Comparison of ENCODE assay signal across 26 cellular contexts in genomic region chrX:149044471-149044870, GRCh38.
A peak's percentile ranks its signal among the peaks of the same experiment; 100 is the strongest.
DNase-seq lines count a peak whose midpoint lies in the region; ATAC-seq, FAIRE-seq and TF ChIP-seq lines count a peak whose summit lies in the region.
"Had no signal": no experiment of that assay in that cellular context is flagged by ENCODE, and none has a peak within 500 bp of the region (broad histone marks: within the 10 kb centered on the region; RNA-seq: fewer than 3 reads in every experiment).

No MANE protein-coding gene starts in this region.

- no TSS peak for BruUV-seq in mammary epithelial cell (replicated peaks; lab: Mats Ljungman, UMichigan)
- BruUV-seq in MCF 10A (replicated peaks; lab: Mats Ljungman, UMichigan), result no TSS peak

- H2AFZ ChIP-seq in mammary epithelial cell (ENCODE audit: low read depth, low read length), result no peak overlapping the region

- TF ChIP-seq CTCF in mammary epithelial cell (conservative IDR thresholded peaks at IDR 0.05 in 1 of 2, IDR thresholded peaks at IDR 0.05 in 1 of 2; ENCODE audit: extremely low read depth in 1 of 2, insufficient read depth in 1 of 2, low read depth in 1 of 2, low read length in 2 of 2), result no peak
- no peak for TF ChIP-seq CTCF in MCF 10A (IDR thresholded peaks at IDR 0.05; ENCODE audit: unreplicated experiment)
- TF ChIP-seq CTCF in bronchial epithelial cell (IDR thresholded peaks at IDR 0.05; ENCODE audit: insufficient read depth, low read length, severe bottlenecking), result no peak
- TF ChIP-seq CTCF in foreskin keratinocyte (conservative IDR thresholded peaks at IDR 0.05), result no peak

- H3K79me2 ChIP-seq in mammary epithelial cell (ENCODE audit: insufficient read depth, low read length), result no peaks in the 10 kb centered on the region

- CTCF ChIA-PET in mammary epithelial cell (lab: Charles Lee; ENCODE audit: low non-redundant PET) (no interaction called here), MCF 10A (lab: Yijun Ruan, JAX) (interaction anchor here (0.6 kb wide), 1 partner anchor 1710 kb away, joined by 4 read pairs; no protein-coding TSS in a partner anchor)

- no peak overlapping the region for H3K4me2 ChIP-seq in mammary epithelial cell (ENCODE audit: insufficient read depth, low read depth, low read length)
- H3K4me2 ChIP-seq: A549; BLaER1 treated with 17β-estradiol and CSF1 and Interleukin-3, amounts not matched to agents 10 nM and 100 nM had no signal

- no peak overlapping the region for H3K9ac ChIP-seq in mammary epithelial cell (ENCODE audit: insufficient read depth, low read length)
- H3K9ac ChIP-seq: BLaER1 treated with 17β-estradiol and CSF1 and Interleukin-3, amounts not matched to agents 10 nM and 100 nM had no signal

- WGBS in mammary epithelial cell (ENCODE audit: low coverage, missing lambda C conversion rate), result 42% methylated on average over 2 of the region's 2 CpGs

- no peaks in the 10 kb centered on the region for H3K36me3 Mint-ChIP-seq in MCF 10A (ENCODE audit: insufficient read depth, unreplicated experiment)
- H3K36me3 Mint-ChIP-seq: CD8-positive, alpha-beta T cell had no signal

- no peaks in the 10 kb centered on the region for H3K36me3 ChIP-seq in mammary epithelial cell (ENCODE audit: insufficient read depth, low read length)
- H3K36me3 ChIP-seq in bronchial epithelial cell (ENCODE audit: control insufficient read depth, insufficient read depth, low read length), result no peaks in the 10 kb centered on the region
- H3K36me3 ChIP-seq: BLaER1 treated with 17β-estradiol and CSF1 and Interleukin-3, amounts not matched to agents 10 nM and 100 nM had no signal

- H3K27me3 ChIP-seq in mammary epithelial cell (ENCODE audit: insufficient read depth, low read length), result no peaks in the 10 kb centered on the region
- no peaks in the 10 kb centered on the region for H3K27me3 ChIP-seq in bronchial epithelial cell (ENCODE audit: control insufficient read depth, insufficient read depth, low read length)
- H3K27me3 ChIP-seq in foreskin keratinocyte, result no peaks in the 10 kb centered on the region
- H3K27me3 ChIP-seq: BLaER1 treated with 17β-estradiol and CSF1 and Interleukin-3, amounts not matched to agents 10 nM and 100 nM had no signal

- H3K27ac Mint-ChIP-seq in MCF 10A (ENCODE audit: low read depth, unreplicated experiment), result no peak overlapping the region
- H3K27ac Mint-ChIP-seq: B cell; CD4-positive, alpha-beta T cell; CD8-positive, alpha-beta T cell had no signal

- H3K4me3 ChIP-seq in mammary epithelial cell (replicated peaks in 1 of 3; ENCODE audit: insufficient read depth in 1 of 3, low read depth in 2 of 3, low read length in 3 of 3), result no peak overlapping the region
- no peak overlapping the region for H3K4me3 ChIP-seq in bronchial epithelial cell (ENCODE audit: low read depth, low read length)
- H3K4me3 ChIP-seq: A549; BLaER1 treated with 17β-estradiol and CSF1 and Interleukin-3, amounts not matched to agents 10 nM and 100 nM; GM12878 had no signal

- no peaks in the 10 kb centered on the region for H3K9me3 ChIP-seq in mammary epithelial cell (replicated peaks; ENCODE audit: insufficient read depth, low read length)
- H3K9me3 ChIP-seq: A549 had no signal

- POLR2A ChIA-PET in MCF 10A (lab: Yijun Ruan, JAX), result no interaction called here

- intact Hi-C loops in mammary epithelial cell (cut with micrococcal nuclease), result no loop called here
- intact Hi-C loops in MCF 10A (cut with micrococcal nuclease), result no loop called here

- no peaks in the 10 kb centered on the region for H3K4me1 Mint-ChIP-seq in MCF 10A (ENCODE audit: insufficient read depth, unreplicated experiment)
- H3K4me1 Mint-ChIP-seq: B cell had no signal

- H3K4me1 ChIP-seq in mammary epithelial cell (ENCODE audit: insufficient read depth, low read length) (peaks cover 5% of the 10 kb centered on the region), foreskin keratinocyte (no peaks in the 10 kb centered on the region)
- H3K4me1 ChIP-seq: A549; BLaER1 treated with 17β-estradiol and CSF1 and Interleukin-3, amounts not matched to agents 10 nM and 100 nM had no signal

- FAIRE-seq in bronchial epithelial cell (lab: Jason Lieb, UNC), result no peak
- FAIRE-seq: A549, GM12878, GM12892, GM18507, GM19239 had no signal

- no peaks in the 10 kb centered on the region for H4K20me1 ChIP-seq in mammary epithelial cell (ENCODE audit: insufficient read depth, low read length)
- H4K20me1 ChIP-seq: BLaER1 treated with 17β-estradiol and CSF1 and Interleukin-3, amounts not matched to agents 10 nM and 100 nM had no signal

- no peak overlapping the region for H3K4me3 Mint-ChIP-seq in MCF 10A (ENCODE audit: unreplicated experiment)
- H3K4me3 Mint-ChIP-seq: B cell; CD4-positive, alpha-beta T cell; CD8-positive, alpha-beta T cell had no signal

- ATAC-seq in foreskin keratinocyte, result no peak
- ATAC-seq in GM18520 (IDR thresholded peaks at IDR 0.05; ENCODE audit: unreplicated experiment), result no peak
- ATAC-seq: A549; CD8-positive, alpha-beta T cell; GM12878 had no signal

- DNase-seq in mammary epithelial cell, result peak; percentile 51
- no peak for DNase-seq in MCF 10A (ENCODE audit: unreplicated experiment)
- DNase-seq in bronchial epithelial cell (ENCODE audit: low read depth), result peak; percentile 71
- DNase-seq in foreskin keratinocyte, result peak; percentile 32 to 44
- DNase-seq in NCI-H146 treated with DMSO at 0.1 percent for 48 hours (lab: John Stamatoyannopoulos, UW; ENCODE audit: unreplicated experiment), result no peak
- DNase-seq: AML-193; CD4-positive, alpha-beta T cell; CD8-positive, alpha-beta T cell; COR-L47; DMS 273 treated with DMSO at 0.1 percent for 48 hours; DMS153; DMS53; DMS79; DND-41; EL; GDM1 had no signal

- dilution Hi-C loops in mammary epithelial cell (cut with HindIII; ENCODE audit: low sequenced_read_pairs), result no loop called here

- peaks cover 8% of the 10 kb centered on the region for H3K9me3 Mint-ChIP-seq in MCF 10A (ENCODE audit: unreplicated experiment)
- H3K9me3 Mint-ChIP-seq: CD4-positive, alpha-beta T cell; CD8-positive, alpha-beta T cell had no signal

- H3K27me3 Mint-ChIP-seq in MCF 10A (ENCODE audit: insufficient read depth, unreplicated experiment), result no peaks in the 10 kb centered on the region
- H3K27me3 Mint-ChIP-seq: B cell; CD4-positive, alpha-beta T cell had no signal

- H3K27ac ChIP-seq in mammary epithelial cell (ENCODE audit: insufficient read depth, low read depth, low read length) (no peak overlapping the region), foreskin keratinocyte (no peak overlapping the region)
- H3K27ac ChIP-seq: 22Rv1; A549; BLaER1 treated with 17β-estradiol and CSF1 and Interleukin-3, amounts not matched to agents 10 nM and 100 nM; C4-2B had no signal

- in situ Hi-C loops in mammary epithelial cell (cut with MboI; ENCODE audit: low sequenced_read_pairs in 2 of 2), result no loop called here

Comparison
In these comparisons a context has a peak if more than half of its experiments do, and no peak if none do; other contexts are left out.
1. DNase-seq: peak in mammary epithelial cell (single experiment), bronchial epithelial cell (single experiment) and foreskin keratinocyte (2 of 2); none in MCF 10A (single experiment) and NCI-H146 treated with DMSO at 0.1 percent for 48 hours (single experiment).